8 cellular contexts compared by ENCODE assay signal in the genomic region with DNA sequence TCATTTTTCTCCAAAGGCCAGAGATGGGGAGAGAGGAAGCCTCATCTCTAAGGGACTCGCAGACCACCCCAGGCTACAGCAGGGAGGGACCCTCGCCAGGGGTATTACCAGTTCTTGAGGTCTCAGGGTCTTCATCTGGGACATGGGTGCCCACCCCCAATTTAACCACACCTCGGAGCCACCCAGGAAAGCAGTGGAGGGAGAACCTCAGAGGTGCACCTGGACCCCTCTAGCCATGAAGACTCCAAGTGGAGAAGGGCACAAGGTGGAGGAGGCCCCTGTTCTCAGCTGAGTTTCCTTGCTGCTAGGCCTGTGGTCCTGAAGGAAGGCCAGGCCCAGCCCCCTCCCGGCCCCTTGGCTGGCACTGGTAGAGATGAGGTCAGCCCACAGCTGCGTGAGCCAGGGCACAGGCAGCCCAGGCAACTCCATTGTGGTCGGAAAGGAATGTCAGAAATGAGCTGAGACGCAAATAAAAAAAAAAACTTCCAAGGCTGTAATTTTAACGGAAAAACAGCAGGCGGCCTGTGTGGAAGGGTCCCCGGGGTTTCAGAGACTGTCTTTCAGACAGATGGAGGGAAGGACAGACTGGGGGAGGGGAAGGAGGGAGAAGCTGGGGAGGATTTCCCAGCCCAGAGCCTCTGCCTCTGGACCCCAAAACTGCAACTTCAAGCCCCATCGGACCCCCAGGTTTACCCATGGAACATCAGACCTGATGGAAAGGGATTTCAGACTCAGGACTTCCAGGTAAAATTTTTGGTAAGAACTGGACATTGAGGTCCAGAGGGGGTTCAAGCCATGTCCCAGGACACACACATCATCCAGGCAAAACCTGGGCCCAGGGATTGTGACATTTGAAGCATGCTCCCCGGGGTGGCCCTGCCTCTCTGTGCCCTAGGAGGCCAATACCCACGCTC. TPM values are rescaled to one million over a fixed set of nuclear protein-coding genes. Genes with fewer than 3 reads are reported as not detected.
DNase-seq lines count a peak whose midpoint lies in the region; ATAC-seq and TF ChIP-seq lines count a peak whose summit lies in the region.

No MANE protein-coding gene starts in this region.

- peak overlapping the region; percentile 86 for H3K4me2 ChIP-seq in skeletal muscle satellite cell (ENCODE audit: low read length)

- intact Hi-C loops in body of pancreas (cut with DNase I): no loop called here

- TF ChIP-seq POLR2A in body of pancreas (IDR thresholded peaks at IDR 0.05): no peak

- TF ChIP-seq CTCF in body of pancreas (IDR thresholded peaks at IDR 0.05): peak in 4 of 7 experiments; percentile 44 to 67 (median 53)

- H3K27ac ChIP-seq in body of pancreas (peak overlapping the region; percentile 52 to 83 (median 70)), iPS-18a (ENCODE audit: low read length) (peak overlapping the region; percentile 7)

- ATAC-seq in body of pancreas (peak; percentile 85), HG03045 (IDR thresholded peaks at IDR 0.05; ENCODE audit: unreplicated experiment) (no peak), HG03442 (IDR thresholded peaks at IDR 0.05; ENCODE audit: unreplicated experiment) (no peak)

- peaks cover 46% of the 10 kb centered on the region for H3K4me1 ChIP-seq in body of pancreas
- peaks cover 42% of the 10 kb centered on the region for H3K4me1 ChIP-seq in iPS-18a (ENCODE audit: control insufficient read depth, low read depth, low read length)
- H3K4me1 ChIP-seq in skeletal muscle satellite cell (ENCODE audit: control insufficient read depth, insufficient read depth, low read length): peaks cover 68% of the 10 kb centered on the region

- no peak overlapping the region for H3K4me3 ChIP-seq in body of pancreas
- peak overlapping the region; percentile 12 for H3K4me3 ChIP-seq in iPS-18a (ENCODE audit: low read length)
- H3K4me3 ChIP-seq in skeletal muscle satellite cell (ENCODE audit: low read length): peak overlapping the region; percentile 61

- peak; percentile 68 for DNase-seq in DMS79 (lab: John Stamatoyannopoulos, UW)
- DNase-seq in NCI-H1048 (lab: John Stamatoyannopoulos, UW): peak; percentile 65
- DNase-seq in body of pancreas: peak; percentile 65 to 90 (median 81)
- no peak for DNase-seq in mesenteric fat pad (ENCODE audit: low spot score)

- no peaks in the 10 kb centered on the region for H3K9me3 ChIP-seq in body of pancreas
- no peaks in the 10 kb centered on the region for H3K9me3 ChIP-seq in iPS-18a (ENCODE audit: control insufficient read depth, low read depth, low read length)
- no peaks in the 10 kb centered on the region for H3K9me3 ChIP-seq in skeletal muscle satellite cell (replicated peaks; ENCODE audit: low read length)

- H3K36me3 ChIP-seq in body of pancreas (replicated peaks in 1 of 2; ENCODE audit: insufficient read depth in 1 of 2, low read depth in 2 of 2) (no peaks in the 10 kb centered on the region), iPS-18a (ENCODE audit: control insufficient read depth, low read depth, low read length) (no peaks in the 10 kb centered on the region), skeletal muscle satellite cell (ENCODE audit: insufficient read depth, low read length) (peaks cover 56% of the 10 kb centered on the region)

- H3K27me3 ChIP-seq in body of pancreas (no peaks in the 10 kb centered on the region), iPS-18a (ENCODE audit: control insufficient read depth, insufficient read depth, low read length) (peaks cover 16% of the 10 kb centered on the region), skeletal muscle satellite cell (ENCODE audit: control insufficient read depth, insufficient read depth, low read length) (no peaks in the 10 kb centered on the region)

- 37 to 38% methylated on average over 11 to 13 of the region's 13 CpGs for WGBS in body of pancreas, 2 donors

- H3K9ac ChIP-seq in iPS-18a (ENCODE audit: low read length) (peak overlapping the region; percentile 29), skeletal muscle satellite cell (ENCODE audit: low read depth, low read length) (peak overlapping the region; percentile 88)

RNA-seq across cellular contexts. Expression of gene MRPS23, which starts 25.5 kb away (rescaled TPM):
- 10 to 100 TPM in 1 of 2 donors, 1 to 10 TPM in 1; 1.3 to 13.7 TPM for total RNA-seq in body of pancreas
- 17.7 and 19.0 TPM in 2 replicates for total RNA-seq in skeletal muscle satellite cell (2012; rRNA removed)
- total RNA-seq in mesenteric fat pad: 31.9 TPM

Comparison
In these comparisons a context has a peak if more than half of its experiments do, and no peak if none do; other contexts are left out.
1. H3K4me3 ChIP-seq: peak in iPS-18a (single experiment) and skeletal muscle satellite cell (single experiment); none in body of pancreas (0 of 2).